8 cellular contexts compared by ENCODE assay signal in the genomic region with DNA sequence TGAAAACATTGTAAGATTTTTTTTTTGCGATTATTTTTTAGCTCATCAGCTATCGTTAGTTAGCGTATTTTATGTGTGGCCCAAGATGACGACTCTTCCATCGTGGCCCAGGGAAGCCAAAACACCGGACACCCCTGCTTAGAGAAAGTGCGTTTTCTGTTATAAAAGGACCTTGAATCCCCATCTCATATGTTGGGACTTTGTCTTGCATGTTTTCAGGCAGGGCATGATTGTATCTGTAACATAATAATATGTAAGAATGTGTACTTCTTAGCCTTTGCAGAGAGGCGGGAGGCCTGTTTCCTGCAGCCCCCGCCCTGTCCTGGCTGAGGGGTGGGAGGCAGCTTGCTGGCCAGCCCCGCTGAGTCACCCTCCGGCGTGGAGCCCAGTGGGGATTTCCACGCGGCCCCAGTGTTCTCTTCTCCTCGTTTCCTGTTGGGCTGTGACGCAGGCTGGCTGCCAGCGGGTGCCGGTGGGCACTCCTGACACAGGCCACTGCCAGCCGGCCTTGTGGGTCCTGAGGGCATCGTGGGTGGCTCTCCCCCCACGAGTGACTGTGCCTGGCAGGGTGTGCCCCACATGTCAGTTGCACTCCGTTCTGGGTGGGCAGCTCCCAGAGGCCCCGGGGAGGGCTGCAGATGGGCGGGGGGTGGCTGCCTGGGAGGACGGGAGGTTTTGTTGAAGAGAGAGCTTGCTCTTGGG. TPM values are rescaled to one million over a fixed set of nuclear protein-coding genes. Genes with fewer than 3 reads are reported as not detected.
DNase-seq lines count a peak whose midpoint lies in the region; ATAC-seq and TF ChIP-seq lines count a peak whose summit lies in the region.

No MANE protein-coding gene starts in this region.

- H3F3A ChIP-seq in SU-DHL-6 (ENCODE audit: insufficient read depth) = no peaks in the 10 kb centered on the region

- no peak overlapping the region for H3K9ac ChIP-seq in SU-DHL-6 (ENCODE audit: low read length)

- intact Hi-C loops in heart right ventricle (cut with DNase I) = loop anchor here in 1 of 10 donors (2.0 to 5.0 kb wide), 2 partner anchors 54 to 66 kb away; no protein-coding TSS in a partner anchor
- intact Hi-C loops in sciatic nerve (cut with DNase I) = no loop called here
- intact Hi-C loops in vagina (cut with DNase I) = loop anchor here (10.0 kb wide), 2 partner anchors 56 to 64 kb away; partner anchors contain the start of gene SMAD3

- peak; percentile 84 to 93 (median 88) for ATAC-seq in heart right ventricle
- peak; percentile 83 for ATAC-seq in sciatic nerve

- peak overlapping the region; percentile 30 for H3K27ac ChIP-seq in SU-DHL-6 (ENCODE audit: low read depth, low read length)
- peak overlapping the region; percentile 59 to 92 (median 88) for H3K27ac ChIP-seq in heart right ventricle
- H3K27ac ChIP-seq in vagina = peak overlapping the region; percentile 87

- peak overlapping the region; percentile 5 for H3K4me2 ChIP-seq in SU-DHL-6 (ENCODE audit: low read depth, low read length, poor library complexity, severe bottlenecking)

- peak in 1 of 2 donors; percentile 14 for TF ChIP-seq POLR2A in vagina (IDR thresholded peaks at IDR 0.05)

- peak; percentile 94 for DNase-seq in CD1c-positive myeloid dendritic cell (ENCODE audit: extremely low spot score)
- DNase-seq in H7 = peak; percentile 81
- peak; percentile 58 for DNase-seq in activated naive CD8-positive, alpha-beta T cell treated with anti-CD3 and anti-CD28 coated beads, Interleukin-2, amount 50 U/mL, for 16 hours (ENCODE audit: low read depth, low spot score)
- peak; percentile 88 to 89 for DNase-seq in heart right ventricle
- peak; percentile 92 for DNase-seq in sciatic nerve (ENCODE audit: low spot score)
- DNase-seq in vagina (ENCODE audit: extremely low spot score in 2 of 2) = no peak
- no peak for DNase-seq in NCI-H1694 (lab: John Stamatoyannopoulos, UW)

- peaks cover 28 to 98% (median 80%) of the 10 kb centered on the region in 9 donors for H3K4me1 ChIP-seq in heart right ventricle
- H3K4me1 ChIP-seq in vagina = peaks cover 95% of the 10 kb centered on the region

- no peak overlapping the region for H3K4me3 ChIP-seq in H7 (ENCODE audit: insufficient read depth, low read depth, low read length)
- H3K4me3 ChIP-seq in SU-DHL-6 (ENCODE audit: insufficient read depth, low read length, poor library complexity, severe bottlenecking) = no peak overlapping the region
- H3K4me3 ChIP-seq in heart right ventricle = peak overlapping the region in 6 of 10 donors; percentile 2 to 31 (median 20)
- H3K4me3 ChIP-seq in vagina = peak overlapping the region; percentile 15 to 44

- H3K27me3 ChIP-seq in H7 (ENCODE audit: control insufficient read depth, insufficient read depth, low read length) (no peaks in the 10 kb centered on the region), SU-DHL-6 (ENCODE audit: low read length) (no peaks in the 10 kb centered on the region), heart right ventricle (no peaks in the 10 kb centered on the region), vagina (no peaks in the 10 kb centered on the region)

- no peak overlapping the region for H2AFZ ChIP-seq in SU-DHL-6 (ENCODE audit: low read depth, low read length, severe bottlenecking)

- no peaks in the 10 kb centered on the region for H3K9me2 ChIP-seq in SU-DHL-6 (replicated peaks; ENCODE audit: insufficient read depth, low read length)

- H3K9me3 ChIP-seq in SU-DHL-6 (ENCODE audit: insufficient read depth, low read length) (no peaks in the 10 kb centered on the region), heart right ventricle (no peaks in the 10 kb centered on the region), vagina (no peaks in the 10 kb centered on the region)

- 27 to 31% methylated on average over 25 of the region's 25 CpGs for WGBS in heart right ventricle, 2 donors

- H3K36me3 ChIP-seq in H7 (replicated peaks; ENCODE audit: control insufficient read depth, insufficient read depth, low read length) (no peaks in the 10 kb centered on the region), SU-DHL-6 (ENCODE audit: low read length) (no peaks in the 10 kb centered on the region), heart right ventricle (no peaks in the 10 kb centered on the region), vagina (no peaks in the 10 kb centered on the region)

- no peaks in the 10 kb centered on the region for H4K20me1 ChIP-seq in SU-DHL-6 (ENCODE audit: low read depth, low read length)

- H3K79me2 ChIP-seq in SU-DHL-6 (ENCODE audit: insufficient read depth, low read length) = peaks cover 13% of the 10 kb centered on the region

- no peak for TF ChIP-seq CTCF in SU-DHL-6 (IDR thresholded peaks at IDR 0.05; ENCODE audit: insufficient read depth, low read length, poor library complexity, severe bottlenecking)
- TF ChIP-seq CTCF in heart right ventricle (IDR thresholded peaks at IDR 0.05) = peak in 1 of 9 donors; percentile 5
- TF ChIP-seq CTCF in vagina (IDR thresholded peaks at IDR 0.05) = no peak

RNA-seq across cellular contexts. Expression of gene SMAD3, which starts 55.6 kb away (rescaled TPM):
- total RNA-seq in H7 (2014; rRNA removed; shearing (Covaris generic)) = 29.2 and 30.8 TPM in 2 replicates
- 10 to 100 TPM; 11.3 to 44.8 (median 15.7) TPM for total RNA-seq in heart right ventricle
- 1 to 10 TPM; 6.2 to 7.8 TPM for polyA plus RNA-seq in heart right ventricle
- 58.8 TPM for total RNA-seq in sciatic nerve
- 53.5 TPM for total RNA-seq in vagina

Comparison
In these comparisons a context has a peak if more than half of its experiments do, and no peak if none do; other contexts are left out.
1. DNase-seq: peak in CD1c-positive myeloid dendritic cell (single experiment), H7 (single experiment), activated naive CD8-positive, alpha-beta T cell treated with anti-CD3 and anti-CD28 coated beads, Interleukin-2, amount 50 U/mL, for 16 hours (single experiment), heart right ventricle (2 of 2) and sciatic nerve (single experiment); none in vagina (0 of 2) and NCI-H1694 (single experiment).
2. H3K4me3 ChIP-seq: peak in heart right ventricle (6 of 10) and vagina (2 of 2); none in H7 (single experiment) and SU-DHL-6 (single experiment).
3. H3K27ac ChIP-seq: peak in every context shown above with its lines; median percentile 88 in heart right ventricle; 87 in vagina; 30 in SU-DHL-6.